ENCODE assay signal across 12 cellular contexts in the genomic region with DNA sequence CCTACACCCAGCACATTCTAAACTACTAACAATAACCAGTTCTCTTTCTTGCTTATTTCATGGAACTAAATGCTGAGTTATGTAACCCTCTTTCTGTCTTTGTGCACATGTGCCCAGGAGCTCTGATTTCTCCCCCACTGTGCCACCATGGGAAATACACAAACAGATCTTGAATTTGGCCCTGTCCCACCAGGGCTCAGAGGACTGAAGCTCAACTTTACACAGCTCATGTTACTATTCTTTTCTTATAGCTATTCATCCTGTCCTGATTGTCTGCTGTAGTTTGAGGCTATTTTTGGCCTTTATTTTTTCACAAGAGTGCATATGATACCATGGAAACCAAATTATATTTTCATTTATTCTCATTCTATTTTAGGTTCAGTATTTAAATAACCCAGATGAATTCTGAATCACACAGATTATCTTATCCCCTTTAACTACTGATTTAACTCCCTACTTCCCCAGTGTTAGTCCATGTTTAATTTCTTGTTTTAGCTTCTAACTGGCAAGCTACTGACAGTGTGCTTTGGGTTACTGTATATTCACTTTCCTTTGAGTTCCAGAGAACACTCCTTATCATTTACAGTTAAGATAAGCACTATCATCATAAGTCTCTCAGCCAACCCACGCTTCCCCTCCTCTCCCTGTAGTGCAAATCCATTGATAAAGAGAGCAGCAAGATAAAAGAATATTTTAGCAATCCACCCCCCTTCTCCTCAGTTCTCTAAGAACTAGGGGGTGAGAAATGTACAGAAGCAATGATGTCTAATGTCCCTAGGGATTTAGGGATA.
DNase-seq lines count a peak whose midpoint lies in the region; ATAC-seq and TF ChIP-seq lines count a peak whose summit lies in the region.
"Had no signal": no experiment of that assay in that cellular context is flagged by ENCODE, and none has a peak within 500 bp of the region (broad histone marks: within the 10 kb centered on the region; RNA-seq: fewer than 3 reads in every experiment).

No MANE protein-coding gene starts in this region.

- H3K4me3 ChIP-seq in breast epithelium (no peak overlapping the region), suprapubic skin (no peak overlapping the region), vagina (no peak overlapping the region)
- H3K4me3 ChIP-seq: BLaER1 had no signal

- H3K27ac ChIP-seq in breast epithelium (no peak overlapping the region), suprapubic skin (peak overlapping the region; percentile 15), vagina (no peak overlapping the region)
- H3K27ac ChIP-seq: BLaER1 had no signal

- intact Hi-C loops in MCF 10A (cut with micrococcal nuclease), result no loop called here
- intact Hi-C loops in breast epithelium (cut with DNase I; ENCODE audit: low total_unique reads), result no loop called here
- intact Hi-C loops in activated B cell treated with CpG ODN at 0.5 μM for 24 hours (cut with micrococcal nuclease), result loop anchor here (10.0 kb wide), 1 partner anchor 1454 kb away; no protein-coding TSS in a partner anchor
- intact Hi-C loops in left cardiac atrium (cut with DNase I), result no loop called here
- intact Hi-C loops in vagina (cut with DNase I), result no loop called here

- CTCF ChIA-PET in MCF 10A (lab: Yijun Ruan, JAX) (interaction anchor here (0.9 to 3.4 kb wide), 4 partner anchors 17 to 270 kb away, joined by 3 to 13 read pairs (median 4); no protein-coding TSS in a partner anchor), activated B cell treated with CpG ODN at 0.5 μM for 24 hours (lab: Charles Lee) (interaction anchor here (9.7 kb wide), 1 partner anchor 8 kb away, joined by 64 read pairs; no protein-coding TSS in a partner anchor)

- H3K27me3 ChIP-seq in breast epithelium (no peaks in the 10 kb centered on the region), suprapubic skin (no peaks in the 10 kb centered on the region), vagina (no peaks in the 10 kb centered on the region)
- H3K27me3 ChIP-seq: BLaER1 had no signal

- H3K4me1 ChIP-seq in breast epithelium (peaks cover 0 to 9% of the 10 kb centered on the region in 2 donors), suprapubic skin (peaks cover 49% of the 10 kb centered on the region), vagina (peaks cover 51% of the 10 kb centered on the region)

- POLR2A ChIA-PET in MCF 10A (lab: Yijun Ruan, JAX), result interaction anchor here (0.6 to 3.9 kb wide), 6 partner anchors 9 to 192 kb away, joined by 3 to 14 read pairs (median 4); no protein-coding TSS in a partner anchor
- POLR2A ChIA-PET in activated B cell treated with CpG ODN at 0.5 μM for 24 hours (lab: Charles Lee), result interaction anchor here (0.7 kb wide), 1 partner anchor 90 kb away, joined by 3 read pairs; no protein-coding TSS in a partner anchor

- TF ChIP-seq CTCF in MCF 10A (IDR thresholded peaks at IDR 0.05; ENCODE audit: unreplicated experiment) (no peak), breast epithelium (IDR thresholded peaks at IDR 0.05) (no peak), activated B cell treated with CpG ODN at 0.5 μM for 24 hours (IDR thresholded peaks at IDR 0.05) (no peak), suprapubic skin (IDR thresholded peaks at IDR 0.05) (no peak), vagina (IDR thresholded peaks at IDR 0.05) (no peak)

- peaks cover 68% of the 10 kb centered on the region for H3K4me1 Mint-ChIP-seq in MCF 10A (ENCODE audit: insufficient read depth, unreplicated experiment)
- H3K4me1 Mint-ChIP-seq in activated B cell treated with CpG ODN at 0.5 μM for 24 hours, result peaks cover 67% of the 10 kb centered on the region

- H3K9me3 Mint-ChIP-seq in MCF 10A (ENCODE audit: unreplicated experiment) (no peaks in the 10 kb centered on the region), activated B cell treated with CpG ODN at 0.5 μM for 24 hours (no peaks in the 10 kb centered on the region)
- H3K9me3 Mint-ChIP-seq: naive thymus-derived CD8-positive, alpha-beta T cell had no signal

- 73% methylated on average over 1 of the region's 1 CpG for WGBS in suprapubic skin

- TF ChIP-seq EP300 in suprapubic skin (IDR thresholded peaks at IDR 0.05), result no peak

- DNase-seq in MCF 10A (ENCODE audit: unreplicated experiment), result no peak
- DNase-seq in breast epithelium (ENCODE audit: low spot score in 2 of 2), result no peak
- DNase-seq in activated B cell treated with CpG ODN at 0.5 μM for 24 hours, result no peak
- DNase-seq in left cardiac atrium, result no peak
- DNase-seq in suprapubic skin (ENCODE audit: low spot score in 2 of 2), result no peak
- no peak for DNase-seq in vagina (ENCODE audit: extremely low spot score in 2 of 2)
- no peak for DNase-seq in activated CD4-positive, alpha-beta T cell treated with anti-CD3 and anti-CD28 coated beads for 48 hours
- DNase-seq: activated gamma-delta T cell; naive thymus-derived CD8-positive, alpha-beta T cell; NCI-H1694 treated with DMSO at 0.1 percent for 48 hours had no signal

- H3K27me3 Mint-ChIP-seq in MCF 10A (ENCODE audit: insufficient read depth, unreplicated experiment) (no peaks in the 10 kb centered on the region), activated B cell treated with CpG ODN at 0.5 μM for 24 hours (no peaks in the 10 kb centered on the region)
- H3K27me3 Mint-ChIP-seq: naive thymus-derived CD8-positive, alpha-beta T cell had no signal

- ATAC-seq in activated B cell treated with CpG ODN at 0.5 μM for 24 hours (ENCODE audit: low read depth) (no peak), left cardiac atrium (peak; percentile 36 to 38), GM19351 (IDR thresholded peaks at IDR 0.05; ENCODE audit: unreplicated experiment) (no peak)
- ATAC-seq: naive thymus-derived CD8-positive, alpha-beta T cell had no signal

- peaks cover 57% of the 10 kb centered on the region for H3K36me3 Mint-ChIP-seq in MCF 10A (ENCODE audit: insufficient read depth, unreplicated experiment)
- peaks cover 29% of the 10 kb centered on the region for H3K36me3 Mint-ChIP-seq in activated B cell treated with CpG ODN at 0.5 μM for 24 hours (ENCODE audit: low read depth)

- H3K4me3 Mint-ChIP-seq in MCF 10A (ENCODE audit: unreplicated experiment) (no peak overlapping the region), activated B cell treated with CpG ODN at 0.5 μM for 24 hours (no peak overlapping the region)
- H3K4me3 Mint-ChIP-seq: naive thymus-derived CD8-positive, alpha-beta T cell had no signal

- H3K36me3 ChIP-seq in breast epithelium, result no peaks in the 10 kb centered on the region
- H3K36me3 ChIP-seq in suprapubic skin, result no peaks in the 10 kb centered on the region
- peaks cover 0 to 5% of the 10 kb centered on the region in 2 donors for H3K36me3 ChIP-seq in vagina

- H3K9me3 ChIP-seq in breast epithelium, result no peaks in the 10 kb centered on the region
- no peaks in the 10 kb centered on the region for H3K9me3 ChIP-seq in suprapubic skin
- H3K9me3 ChIP-seq in vagina, result no peaks in the 10 kb centered on the region
- H3K9me3 ChIP-seq: BLaER1 had no signal

- TF ChIP-seq POLR2A in breast epithelium (IDR thresholded peaks at IDR 0.05), result no peak
- TF ChIP-seq POLR2A in suprapubic skin (IDR thresholded peaks at IDR 0.05), result no peak
- TF ChIP-seq POLR2A in vagina (IDR thresholded peaks at IDR 0.05), result no peak

- H3K27ac Mint-ChIP-seq in MCF 10A (ENCODE audit: low read depth, unreplicated experiment) (peak overlapping the region; percentile 30), activated B cell treated with CpG ODN at 0.5 μM for 24 hours (peak overlapping the region; percentile 20)

- no TSS peak for BruUV-seq in MCF 10A (replicated peaks; lab: Mats Ljungman, UMichigan)

Comparison
In these comparisons a context has a peak if more than half of its experiments do, and no peak if none do; other contexts are left out.
1. ATAC-seq: peak in left cardiac atrium (2 of 2); none in activated B cell treated with CpG ODN at 0.5 μM for 24 hours (single experiment) and GM19351 (single experiment).